27 cellular contexts compared by ENCODE assay signal in genomic region chr1:232851532-232851931, GRCh38.
"Had no signal": no experiment of that assay in that cellular context is flagged by ENCODE, and none has a peak within 500 bp of the region (broad histone marks: within the 10 kb centered on the region; RNA-seq: fewer than 3 reads in every experiment).

No MANE protein-coding gene starts in this region.

- H3K4me1 ChIP-seq: pancreas, prostate gland, right lobe of liver, sigmoid colon, stomach, thyroid gland, tibial nerve, upper lobe of left lung, vagina had no signal

- ATAC-seq: naive thymus-derived CD8-positive, alpha-beta T cell; natural killer cell treated with Interleukin-12 subunit alpha and Interleukin-12 subunit beta and Interleukin-15 and Interleukin-18, amount 100 ng/mL, for 72 hours; pancreas; right cardiac atrium; right lobe of liver; stimulated activated effector memory CD8-positive, alpha-beta T cell treated with anti-CD3 and anti-CD28 coated beads, Interleukin-12 subunit alpha, Interleukin-12 subunit beta, amount 100 ng/mL, for 72 hours; stimulated activated naive B cell treated with anti-CD40 and anti-IgM and Interleukin-4, amounts not matched to agents 10 μg/mL and 1 μg/mL and 100 μg/mL, for 72 hours had no signal

- H3K36me3 ChIP-seq: neutrophil, pancreas, prostate gland, right lobe of liver, sigmoid colon, stomach, thoracic aorta, thyroid gland, tibial nerve, upper lobe of left lung, vagina had no signal

- FAIRE-seq: pancreas, urothelium cell line had no signal

- H3K9me3 ChIP-seq: neutrophil, pancreas, prostate gland, right lobe of liver, sigmoid colon, stomach, thoracic aorta, thyroid gland, tibial nerve, upper lobe of left lung, vagina had no signal

- DNase-seq: naive B cell; naive thymus-derived CD8-positive, alpha-beta T cell; nephron progenitor cell; nucleus accumbens; pancreas; right cardiac atrium; right lobe of liver; sigmoid colon; stimulated activated CD4-positive, alpha-beta T cell treated with anti-CD3 and anti-CD28 coated beads, Interleukin-15, amount 100 ng/mL, for 24 hours; stimulated activated CD4-positive, alpha-beta T cell treated with anti-CD3 and anti-CD28 coated beads, Interleukin-2, amount 100 ng/mL, for 24 hours; stimulated activated CD4-positive, alpha-beta T cell treated with anti-CD3 and anti-CD28 coated beads, Interleukin-2, amount 100 ng/mL, for 48 hours; stimulated activated CD4-positive, alpha-beta T cell treated with anti-CD3 and anti-CD28 coated beads, Interleukin-4, amount 100 ng/mL, for 24 hours; stimulated activated naive B cell treated with anti-CD40 and anti-IgM and Interleukin-4, amounts not matched to agents 10 μg/mL and 1 μg/mL and 100 μg/mL, for 72 hours; stimulated activated naive CD4-positive, alpha-beta T cell treated with Interleukin-2 at 50 U/mL for 16 hours; stomach; thyroid gland; trophoblast cell; upper lobe of left lung had no signal

- H3K27me3 ChIP-seq: neutrophil, pancreas, right lobe of liver, sigmoid colon, stomach, thyroid gland, tibial nerve, upper lobe of left lung, vagina had no signal

- H3K4me3 ChIP-seq: pancreas, prostate gland, right lobe of liver, sigmoid colon, skin epidermis, stomach, thoracic aorta, thyroid gland, tibial nerve, upper lobe of left lung, vagina had no signal

- H3K27ac ChIP-seq: neutrophil, pancreas, prostate gland, right lobe of liver, sigmoid colon, skin epidermis, stomach, thoracic aorta, thyroid gland, tibial nerve, upper lobe of left lung, vagina had no signal
